In the genomic region with DNA sequence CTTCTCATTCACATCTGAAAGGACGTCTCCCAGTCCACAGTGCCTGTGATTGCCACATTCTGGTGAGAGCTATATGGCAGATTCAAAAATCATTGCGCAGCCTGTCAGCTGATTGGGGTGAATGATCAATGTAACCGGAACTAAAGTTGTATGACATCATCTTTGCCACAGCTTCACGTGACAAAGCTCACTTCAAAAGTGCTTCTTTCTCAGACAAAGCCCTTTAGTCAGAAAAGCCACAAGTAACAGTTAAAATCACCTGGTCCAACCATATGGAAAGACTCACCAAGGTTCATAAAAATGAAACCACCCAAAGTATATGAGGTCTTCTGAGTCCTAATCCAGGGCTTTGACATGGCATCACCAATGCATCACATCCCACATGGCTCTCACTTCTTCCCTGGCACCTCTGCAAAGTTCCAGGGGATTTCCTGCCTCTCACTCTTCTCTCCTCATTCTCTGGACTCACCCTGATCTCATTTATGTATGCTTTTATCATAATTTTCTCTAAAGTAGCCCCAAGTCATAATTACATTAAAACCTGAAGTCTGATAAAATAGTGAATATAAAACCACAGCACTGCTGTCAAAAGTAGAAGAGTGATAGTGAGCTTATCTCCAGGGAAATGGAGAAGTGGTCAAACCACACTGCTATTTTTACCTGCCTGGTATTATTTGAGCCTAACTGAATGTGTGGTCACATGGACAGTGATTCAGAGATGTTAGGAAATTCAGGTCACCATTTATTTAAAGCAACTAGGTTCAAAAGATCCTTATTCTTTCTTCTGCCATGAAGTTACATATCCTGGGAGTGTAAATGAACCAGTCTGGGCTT, we compare ENCODE assay signal across 8 cellular contexts.
DNase-seq lines count a peak whose midpoint lies in the region; ATAC-seq and TF ChIP-seq lines count a peak whose summit lies in the region.

No MANE protein-coding gene starts in this region.

- POLR2A ChIA-PET in MCF 10A (lab: Yijun Ruan, JAX): interaction anchor here (0.6 to 0.7 kb wide), 2 partner anchors 30 to 487 kb away, joined by 3 to 6 read pairs; no protein-coding TSS in a partner anchor

- intact Hi-C loops in MCF 10A (cut with micrococcal nuclease): no loop called here
- intact Hi-C loops in prostate gland (cut with DNase I): no loop called here

- H3K9me3 ChIP-seq in prostate gland: no peaks in the 10 kb centered on the region

- peak overlapping the region; percentile 39 for H3K4me3 ChIP-seq in NB4 (ENCODE audit: low read depth, low read length)
- H3K4me3 ChIP-seq in prostate gland: no peak overlapping the region

- no peaks in the 10 kb centered on the region for H3K27me3 ChIP-seq in prostate gland (replicated peaks; ENCODE audit: insufficient read depth)

- no peak overlapping the region for H3K27ac ChIP-seq in prostate gland

- no peaks in the 10 kb centered on the region for H3K36me3 ChIP-seq in prostate gland

- no peak for TF ChIP-seq POLR2A in NB4 (IDR thresholded peaks at IDR 0.05; ENCODE audit: extremely low read depth, insufficient read length)
- TF ChIP-seq POLR2A in prostate gland (IDR thresholded peaks at IDR 0.05): no peak

- H3K4me1 ChIP-seq in prostate gland (replicated peaks): no peaks in the 10 kb centered on the region

- peak; percentile 21 for DNase-seq in GF-D8 (lab: John Stamatoyannopoulos, UW)
- DNase-seq in NB4 (ENCODE audit: low read depth): peak; percentile 92
- peak; percentile 7 for DNase-seq in activated T-cell treated with anti-CD3 and anti-CD28 coated beads for 1 hour (ENCODE audit: low read depth)
- peak; percentile 25 for DNase-seq in mucosa of gallbladder (ENCODE audit: low spot score)
- no peak for DNase-seq in MCF 10A (ENCODE audit: unreplicated experiment)
- DNase-seq in prostate gland (ENCODE audit: low spot score): no peak
- DNase-seq in NCI-H1092 (lab: John Stamatoyannopoulos, UW): no peak

- H3K9me3 Mint-ChIP-seq in MCF 10A (ENCODE audit: unreplicated experiment): no peaks in the 10 kb centered on the region

- WGBS in prostate gland: 87% methylated on average over 4 of the region's 4 CpGs

- CTCF ChIA-PET in MCF 10A (lab: Yijun Ruan, JAX): interaction anchor here (0.6 kb wide), 1 partner anchor 50 kb away, joined by 3 read pairs; no protein-coding TSS in a partner anchor

- H3K27ac Mint-ChIP-seq in MCF 10A (ENCODE audit: low read depth, unreplicated experiment): no peak overlapping the region

- no peak overlapping the region for H3K4me3 Mint-ChIP-seq in MCF 10A (ENCODE audit: unreplicated experiment)

- peaks cover 15% of the 10 kb centered on the region for H3K4me1 Mint-ChIP-seq in MCF 10A (ENCODE audit: insufficient read depth, unreplicated experiment)

- no peaks in the 10 kb centered on the region for H3K27me3 Mint-ChIP-seq in MCF 10A (ENCODE audit: insufficient read depth, unreplicated experiment)

- TF ChIP-seq CTCF in NB4 (IDR thresholded peaks at IDR 0.05; ENCODE audit: low read depth, low read length) (no peak), MCF 10A (IDR thresholded peaks at IDR 0.05; ENCODE audit: unreplicated experiment) (no peak), prostate gland (IDR thresholded peaks at IDR 0.05) (no peak)

- BruUV-seq in MCF 10A (replicated peaks; lab: Mats Ljungman, UMichigan): no TSS peak

- H3K36me3 Mint-ChIP-seq in MCF 10A (ENCODE audit: insufficient read depth, unreplicated experiment): no peaks in the 10 kb centered on the region

- peak; percentile 33 for ATAC-seq in HG02571 (IDR thresholded peaks at IDR 0.05; ENCODE audit: unreplicated experiment)

Comparison
In these comparisons a context has a peak if more than half of its experiments do, and no peak if none do; other contexts are left out.
1. DNase-seq: peak in GF-D8 (single experiment), NB4 (single experiment), activated T-cell treated with anti-CD3 and anti-CD28 coated beads for 1 hour (single experiment) and mucosa of gallbladder (single experiment); none in MCF 10A (single experiment), prostate gland (single experiment) and NCI-H1092 (single experiment).